In the genomic region with DNA sequence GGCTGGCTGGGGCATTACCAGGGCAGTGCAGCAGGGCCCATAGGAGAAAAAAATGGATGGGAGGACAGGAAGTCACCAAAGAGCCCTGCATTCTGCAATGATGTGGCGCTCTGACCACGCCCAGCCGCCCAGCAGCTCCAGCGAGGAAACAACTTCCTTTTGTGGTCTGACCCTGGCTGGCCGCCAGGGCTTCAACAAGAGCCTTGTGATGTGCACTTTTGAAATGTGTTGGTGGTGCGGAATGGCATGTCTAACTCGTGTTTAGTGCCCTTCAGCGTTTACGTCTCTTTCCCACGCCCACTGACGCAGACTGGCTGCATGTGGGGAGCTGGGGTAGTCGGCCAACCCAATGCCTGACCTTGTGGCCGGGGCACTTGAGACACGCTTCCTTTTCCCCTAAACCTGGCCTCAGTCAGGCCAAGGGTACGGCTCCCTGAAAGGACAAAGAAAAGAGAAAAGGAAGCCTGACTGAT, we compare ENCODE assay signal across 8 cellular contexts.
DNase-seq lines count a peak whose midpoint lies in the region; ATAC-seq and TF ChIP-seq lines count a peak whose summit lies in the region.

No MANE protein-coding gene starts in this region.

- peak overlapping the region; percentile 18; the same call in 1 of the 2 replicates for H3K4me3 ChIP-seq in OCI-LY3 (ENCODE audit: low read length)
- H3K4me3 ChIP-seq in fibroblast of lung (replicated peaks in 1 of 4; ENCODE audit: control extremely low read depth in 1 of 4, insufficient read depth in 1 of 4, low read depth in 3 of 4, low read length in 4 of 4) = no peak overlapping the region
- no peak overlapping the region for H3K4me3 ChIP-seq in thoracic aorta

- ATAC-seq in GM18870 (IDR thresholded peaks at IDR 0.05; ENCODE audit: unreplicated experiment) = peak; percentile 92
- ATAC-seq in HG03135 (IDR thresholded peaks at IDR 0.05; ENCODE audit: unreplicated experiment) = peak; percentile 81
- no peak for ATAC-seq in thoracic aorta (ENCODE audit: insufficient number of reproducible peaks, low FRiP score, low read depth)

- H3K36me3 ChIP-seq in OCI-LY3 (replicated peaks; ENCODE audit: low read depth, low read length) (no peaks in the 10 kb centered on the region), fibroblast of lung (ENCODE audit: control insufficient read depth, insufficient read depth, low read length) (no peaks in the 10 kb centered on the region), thoracic aorta (no peaks in the 10 kb centered on the region)

- H3K4me1 Mint-ChIP-seq in activated T-cell treated with anti-CD3 and anti-CD28 coated beads, Interleukin-2, amount 50 U/mL, for 24 hours (ENCODE audit: low read depth) = peaks cover 31% of the 10 kb centered on the region
- H3K4me1 Mint-ChIP-seq in osteocyte (ENCODE audit: unreplicated experiment) = peaks cover 11% of the 10 kb centered on the region

- H3K27ac Mint-ChIP-seq in activated T-cell treated with anti-CD3 and anti-CD28 coated beads, Interleukin-2, amount 50 U/mL, for 24 hours = peak overlapping the region; percentile 87
- peak overlapping the region; percentile 75 for H3K27ac Mint-ChIP-seq in osteocyte (ENCODE audit: unreplicated experiment)

- peak overlapping the region; percentile 56; the same call in 1 of the 2 replicates for H2AFZ ChIP-seq in OCI-LY3 (ENCODE audit: low read depth, low read length)
- H2AFZ ChIP-seq in fibroblast of lung (ENCODE audit: low read length) = peak overlapping the region; percentile 29

- H3K27me3 Mint-ChIP-seq in activated T-cell treated with anti-CD3 and anti-CD28 coated beads, Interleukin-2, amount 50 U/mL, for 24 hours = no peaks in the 10 kb centered on the region
- H3K27me3 Mint-ChIP-seq in osteocyte (ENCODE audit: unreplicated experiment) = peaks cover 12% of the 10 kb centered on the region

- TF ChIP-seq CTCF in OCI-LY3 (IDR thresholded peaks at IDR 0.05; ENCODE audit: low read depth, low read length) (no peak), fibroblast of lung (conservative IDR thresholded peaks at IDR 0.05 in 1 of 2, IDR thresholded peaks at IDR 0.05 in 1 of 2; ENCODE audit: low read depth in 1 of 2, low read length in 2 of 2) (no peak), osteocyte (IDR thresholded peaks at IDR 0.05) (no peak), thoracic aorta (IDR thresholded peaks at IDR 0.05) (no peak)

- H4K20me1 ChIP-seq in OCI-LY3 (ENCODE audit: insufficient read depth, low read length) (no peaks in the 10 kb centered on the region), fibroblast of lung (ENCODE audit: control insufficient read depth, extremely low read depth, insufficient read depth, low read length) (no peaks in the 10 kb centered on the region)

- peaks cover 10% of the 10 kb centered on the region for H3K27me3 ChIP-seq in OCI-LY3 (ENCODE audit: low read depth, low read length)
- no peaks in the 10 kb centered on the region for H3K27me3 ChIP-seq in fibroblast of lung (ENCODE audit: control insufficient read depth, insufficient read depth, low read length)
- H3K27me3 ChIP-seq in thoracic aorta (replicated peaks; ENCODE audit: insufficient read depth) = no peaks in the 10 kb centered on the region

- DNase-seq in A172 (ENCODE audit: low spot score) = peak; percentile 92
- peak; percentile 85 for DNase-seq in activated T-cell treated with anti-CD3 and anti-CD28 coated beads, Interleukin-2, amount 50 U/mL, for 24 hours
- peak; percentile 93 to 97 for DNase-seq in fibroblast of lung (ENCODE audit: low read depth in 2 of 2)
- DNase-seq in osteocyte (ENCODE audit: extremely low spot score, unreplicated experiment) = peak; percentile 87
- peak; percentile 28 for DNase-seq in thoracic aorta (ENCODE audit: low spot score)

- H3K4me3 Mint-ChIP-seq in activated T-cell treated with anti-CD3 and anti-CD28 coated beads, Interleukin-2, amount 50 U/mL, for 24 hours = no peak overlapping the region
- H3K4me3 Mint-ChIP-seq in osteocyte (ENCODE audit: unreplicated experiment) = no peak overlapping the region

- H3K4me2 ChIP-seq in OCI-LY3 (ENCODE audit: low read length) (peak overlapping the region; percentile 31; the same call in 1 of the 2 replicates), fibroblast of lung (ENCODE audit: extremely low read depth, insufficient read depth, low read length) (no peak overlapping the region)

- H3K79me2 ChIP-seq in OCI-LY3 (ENCODE audit: low read length) = no peaks in the 10 kb centered on the region
- no peaks in the 10 kb centered on the region for H3K79me2 ChIP-seq in fibroblast of lung (ENCODE audit: control insufficient read depth, insufficient read depth, low read length)

- H3K9me3 Mint-ChIP-seq in activated T-cell treated with anti-CD3 and anti-CD28 coated beads, Interleukin-2, amount 50 U/mL, for 24 hours = no peaks in the 10 kb centered on the region
- H3K9me3 Mint-ChIP-seq in osteocyte (ENCODE audit: unreplicated experiment) = no peaks in the 10 kb centered on the region

- peaks cover 8% of the 10 kb centered on the region for H3K4me1 ChIP-seq in OCI-LY3 (ENCODE audit: low read length)
- peaks cover 2% of the 10 kb centered on the region for H3K4me1 ChIP-seq in fibroblast of lung (ENCODE audit: control insufficient read depth, extremely low read depth, insufficient read depth, low read length)
- no peaks in the 10 kb centered on the region for H3K4me1 ChIP-seq in thoracic aorta (ENCODE audit: control insufficient read depth in 1 of 2, low read depth in 2 of 2)

- no peaks in the 10 kb centered on the region for H3K36me3 Mint-ChIP-seq in activated T-cell treated with anti-CD3 and anti-CD28 coated beads, Interleukin-2, amount 50 U/mL, for 24 hours (ENCODE audit: low read depth)
- no peaks in the 10 kb centered on the region for H3K36me3 Mint-ChIP-seq in osteocyte (ENCODE audit: unreplicated experiment)

- H3K9ac ChIP-seq in OCI-LY3 (ENCODE audit: low read length) = no peak overlapping the region
- H3K9ac ChIP-seq in fibroblast of lung (ENCODE audit: insufficient read depth, low read length) = no peak overlapping the region

- H3K9me3 ChIP-seq in OCI-LY3 (ENCODE audit: insufficient read depth, low read length) (no peaks in the 10 kb centered on the region), fibroblast of lung (ENCODE audit: control insufficient read depth, insufficient read depth, low read depth, low read length) (no peaks in the 10 kb centered on the region), thoracic aorta (no peaks in the 10 kb centered on the region)

- H3K27ac ChIP-seq in OCI-LY3 (ENCODE audit: low read length) = no peak overlapping the region
- peak overlapping the region; percentile 18 for H3K27ac ChIP-seq in fibroblast of lung (ENCODE audit: insufficient read depth, low read length)
- no peak overlapping the region for H3K27ac ChIP-seq in thoracic aorta

Comparison
In these comparisons a context has a peak if more than half of its experiments do, and no peak if none do; other contexts are left out.
1. DNase-seq: peak in every context shown above with its lines; median percentile 95 in fibroblast of lung; 92 in A172; 87 in osteocyte; 85 in activated T-cell treated with anti-CD3 and anti-CD28 coated beads, Interleukin-2, amount 50 U/mL, for 24 hours; 28 in thoracic aorta.